8 cellular contexts compared by ENCODE assay signal in the genomic region with DNA sequence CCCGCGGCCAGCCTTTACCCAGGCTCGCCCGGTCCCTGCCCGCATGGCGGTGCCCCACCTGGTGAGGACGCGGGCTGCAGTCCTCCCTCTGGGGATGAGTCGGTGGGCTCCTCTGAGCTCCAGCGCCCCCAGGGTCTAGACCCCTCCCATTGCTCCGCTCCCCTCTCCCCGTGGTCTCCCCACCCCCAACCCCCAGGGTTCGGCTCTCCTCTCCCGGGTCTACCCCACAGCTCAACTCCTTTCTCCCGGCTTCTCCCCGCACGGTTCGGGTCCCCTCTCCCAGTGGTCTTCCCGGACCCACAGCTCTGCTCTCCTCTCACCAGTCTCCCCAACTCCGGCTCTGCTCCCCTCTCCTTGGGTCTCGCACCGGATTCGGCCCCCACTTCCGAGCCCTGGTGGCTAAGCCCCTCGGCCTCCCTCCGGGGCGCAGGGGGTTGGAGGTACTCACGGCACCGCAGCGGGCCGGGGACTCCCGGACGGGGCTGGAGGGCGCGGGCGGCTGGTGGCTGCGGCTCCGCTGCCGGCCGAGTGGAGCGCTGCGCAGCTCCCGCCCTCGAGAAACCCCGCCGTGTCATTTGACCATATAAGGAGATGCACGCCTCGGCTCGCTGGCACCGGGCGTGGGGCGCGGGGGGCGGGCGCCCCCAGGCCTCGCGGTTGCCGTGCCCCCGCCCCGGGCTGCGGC. TPM values are rescaled to one million over a fixed set of nuclear protein-coding genes. Genes with fewer than 3 reads are reported as not detected.
A peak's percentile ranks its signal among the peaks of the same experiment; 100 is the strongest.
DNase-seq lines count a peak whose midpoint lies in the region; ATAC-seq and TF ChIP-seq lines count a peak whose summit lies in the region.

TSS of gene FHL2 (minus strand) at position 530 of the 685 bp plus-strand sequence. CDS start 12,535 bp downstream, outside the sequence.

- H3K79me2 ChIP-seq in ACC112 (ENCODE audit: control insufficient read depth, insufficient read depth, low read length, unreplicated experiment) = peaks cover 64% of the 10 kb centered on the region

- TF ChIP-seq CTCF in activated CD8-positive, alpha-beta T cell treated with anti-CD3 and anti-CD28 coated beads for 36 hours (IDR thresholded peaks at IDR 0.05) = peak; percentile 29

- no peaks in the 10 kb centered on the region for H3K36me3 Mint-ChIP-seq in activated CD8-positive, alpha-beta T cell treated with anti-CD3 and anti-CD28 coated beads for 36 hours (ENCODE audit: low read depth)

- no peaks in the 10 kb centered on the region for H3K27me3 ChIP-seq in ACC112 (ENCODE audit: insufficient read depth, low read length)

- peaks cover 10% of the 10 kb centered on the region for H3K4me1 Mint-ChIP-seq in activated CD8-positive, alpha-beta T cell treated with anti-CD3 and anti-CD28 coated beads for 36 hours (ENCODE audit: low read depth)

- intact Hi-C loops in activated CD8-positive, alpha-beta T cell treated with anti-CD3 and anti-CD28 coated beads for 36 hours (cut with micrococcal nuclease) = no loop called here

- H3K4me3 Mint-ChIP-seq in activated CD8-positive, alpha-beta T cell treated with anti-CD3 and anti-CD28 coated beads for 36 hours = peak within 1 kb of the TSS; percentile 77

- peak within 1 kb of the TSS; percentile 74 for H2AFZ ChIP-seq in ACC112 (ENCODE audit: low read length, unreplicated experiment)

- H3K4me1 ChIP-seq in ACC112 (ENCODE audit: control insufficient read depth, insufficient read depth, low read length, unreplicated experiment) = peaks cover 54% of the 10 kb centered on the region

- peak within 1 kb of the TSS; percentile 94 for H3K27ac ChIP-seq in ACC112 (ENCODE audit: low read depth, low read length)

- CTCF ChIA-PET in activated CD8-positive, alpha-beta T cell treated with anti-CD3 and anti-CD28 coated beads for 36 hours (lab: Charles Lee) = interaction anchor here (0.6 to 2.0 kb wide), 4 partner anchors 8 to 1145 kb away, joined by 3 to 6 read pairs (median 4); no protein-coding TSS in a partner anchor

- H3K27me3 Mint-ChIP-seq in activated CD8-positive, alpha-beta T cell treated with anti-CD3 and anti-CD28 coated beads for 36 hours = peaks cover 16% of the 10 kb centered on the region

- DNase-seq in NCI-H446 (lab: John Stamatoyannopoulos, UW) (peak; percentile 43 to 86), medulla oblongata (ENCODE audit: extremely low spot score) (peak; percentile 23)
- DNase-seq in activated CD8-positive, alpha-beta T cell treated with anti-CD3 and anti-CD28 coated beads for 36 hours = peak; percentile 79
- peak; percentile 45 for DNase-seq in effector CD4-positive, alpha-beta T cell
- peak; percentile 52 for DNase-seq in stimulated activated CD8-positive, alpha-beta memory T cell treated with anti-CD3 and anti-CD28 coated beads, Interleukin-12 subunit alpha, Interleukin-12 subunit beta, amount 100 ng/mL, for 4 hours (ENCODE audit: low read depth)

- H3K27ac Mint-ChIP-seq in activated CD8-positive, alpha-beta T cell treated with anti-CD3 and anti-CD28 coated beads for 36 hours = peak within 1 kb of the TSS; percentile 68

- peak within 1 kb of the TSS; percentile 100 for H3K4me3 ChIP-seq in ACC112 (ENCODE audit: low read depth, low read length)

- POLR2A ChIA-PET in activated CD8-positive, alpha-beta T cell treated with anti-CD3 and anti-CD28 coated beads for 36 hours (lab: Charles Lee) = interaction anchor here (0.6 kb wide), 1 partner anchor 12 kb away, joined by 3 read pairs; no protein-coding TSS in a partner anchor

- ATAC-seq in GM18858 (IDR thresholded peaks at IDR 0.05; ENCODE audit: unreplicated experiment) (peak; percentile 96), HG03060 (IDR thresholded peaks at IDR 0.05; ENCODE audit: low read depth, unreplicated experiment) (peak; percentile 83)
- peak; percentile 97 for ATAC-seq in activated CD8-positive, alpha-beta T cell treated with anti-CD3 and anti-CD28 coated beads for 36 hours

- no peaks in the 10 kb centered on the region for H3K9me3 Mint-ChIP-seq in activated CD8-positive, alpha-beta T cell treated with anti-CD3 and anti-CD28 coated beads for 36 hours

- peaks cover 24% of the 10 kb centered on the region for H3K36me3 ChIP-seq in ACC112 (ENCODE audit: insufficient read depth, low read length)

RNA-seq across cellular contexts. Expression of gene FHL2, which starts in this region (rescaled TPM):
- 1 to 10 TPM; 3.3 to 4.4 TPM for total RNA-seq in activated CD8-positive, alpha-beta T cell treated with anti-CD3 and anti-CD28 coated beads for 36 hours

Comparison
In these comparisons a context has a peak if more than half of its experiments do, and no peak if none do; other contexts are left out.
1. Peak in every context shown above with its lines: DNase-seq, ATAC-seq, H3K4me3 ChIP-seq and H3K27ac ChIP-seq.
2. DNase-seq: peak in every context shown above with its lines; median percentile 79 in activated CD8-positive, alpha-beta T cell treated with anti-CD3 and anti-CD28 coated beads for 36 hours; 64 in NCI-H446; 52 in stimulated activated CD8-positive, alpha-beta memory T cell treated with anti-CD3 and anti-CD28 coated beads, Interleukin-12 subunit alpha, Interleukin-12 subunit beta, amount 100 ng/mL, for 4 hours; 45 in effector CD4-positive, alpha-beta T cell; 23 in medulla oblongata.